Comparison of ENCODE assay signal across 13 cellular contexts in genomic region chr1:11053758-11054137, GRCh38. TPM values are rescaled to one million over a fixed set of nuclear protein-coding genes. Genes with fewer than 3 reads are reported as not detected.
DNase-seq lines count a peak whose midpoint lies in the region; ATAC-seq and TF ChIP-seq lines count a peak whose summit lies in the region.
"Had no signal": no experiment of that assay in that cellular context is flagged by ENCODE, and none has a peak within 500 bp of the region (broad histone marks: within the 10 kb centered on the region; RNA-seq: fewer than 3 reads in every experiment).

No MANE protein-coding gene starts in this region.

- intact Hi-C loops in mucosa of descending colon (cut with DNase I, micrococcal nuclease) = no loop called here

- DNase-seq in DMS53 (lab: John Stamatoyannopoulos, UW) (peak; percentile 37), DMS53 treated with DMSO at 0.1 percent for 48 hours (lab: John Stamatoyannopoulos, UW; ENCODE audit: unreplicated experiment) (no peak), HT-29 (ENCODE audit: low spot score) (peak; percentile 34), choroid plexus epithelial cell (ENCODE audit: low read depth) (peak; percentile 33), mucosa of descending colon (no peak), occipital lobe (lab: John Stamatoyannopoulos, UW) (no peak), HuH-7.5 (ENCODE audit: low spot score) (no peak)
- DNase-seq: 8988T, kidney glomerular epithelial cell, NCI-H2029, SW 1271 had no signal

- ATAC-seq in mucosa of descending colon (peak; percentile 17), GM21367 (IDR thresholded peaks at IDR 0.05; ENCODE audit: unreplicated experiment) (no peak)

- H3K4me3 ChIP-seq in choroid plexus epithelial cell (ENCODE audit: low read depth, low read length) (no peak overlapping the region), mucosa of descending colon (no peak overlapping the region)

- no peak for TF ChIP-seq CTCF in choroid plexus epithelial cell (conservative IDR thresholded peaks at IDR 0.05; ENCODE audit: low read depth, low read length)
- no peak for TF ChIP-seq CTCF in mucosa of descending colon (IDR thresholded peaks at IDR 0.05)

- no peaks in the 10 kb centered on the region for H3K36me3 ChIP-seq in mucosa of descending colon (ENCODE audit: low read depth)

- peaks cover 5% of the 10 kb centered on the region for H3K4me1 ChIP-seq in mucosa of descending colon (ENCODE audit: low read depth)

- no peaks in the 10 kb centered on the region for H3K9me3 ChIP-seq in mucosa of descending colon

RNA-seq across cellular contexts. Expression of gene SRM, which starts 6.1 kb away (rescaled TPM):
- 46.6 and 70.7 TPM in 2 replicates for total RNA-seq in HT-29 (2014; rRNA removed; shearing (Covaris generic))
- total RNA-seq in mucosa of descending colon (10 to 100 TPM; 14.0 to 46.3 (median 34.3) TPM), occipital lobe (10.9 TPM)

RNA-seq across cellular contexts. Expression of gene MASP2, which starts 6.7 kb away (rescaled TPM):
- 0.18 TPM in 1 of 2 replicates, not detected in the other for total RNA-seq in HT-29 (2014; rRNA removed; shearing (Covaris generic))
- total RNA-seq in mucosa of descending colon (not detected), occipital lobe (not detected)
- total RNA-seq: pulmonary artery endothelial cell had no signal

RNA-seq across cellular contexts. Expression of gene TARDBP, which starts 41.3 kb away (rescaled TPM):
- total RNA-seq in HT-29 (2014; rRNA removed; shearing (Covaris generic)) = 55.7 and 59.7 TPM in 2 replicates
- 100 to 1,000 TPM; 123 to 155 (median 147) TPM for total RNA-seq in mucosa of descending colon
- total RNA-seq in occipital lobe = 102 TPM

RNA-seq across cellular contexts. Expression of gene EXOSC10, which starts 45.9 kb away (rescaled TPM):
- 47.6 and 50.5 TPM in 2 replicates for total RNA-seq in HT-29 (2014; rRNA removed; shearing (Covaris generic))
- total RNA-seq in mucosa of descending colon = 10 to 100 TPM; 47.1 to 52.9 (median 50.7) TPM
- total RNA-seq in occipital lobe = 44.1 TPM

Comparison
In these comparisons a context has a peak if more than half of its experiments do, and no peak if none do; other contexts are left out.
1. DNase-seq: peak in DMS53 (single experiment), HT-29 (single experiment) and choroid plexus epithelial cell (single experiment); none in DMS53 treated with DMSO at 0.1 percent for 48 hours (single experiment), mucosa of descending colon (0 of 3), occipital lobe (single experiment) and HuH-7.5 (single experiment).